Comparison of ENCODE assay signal across 9 cellular contexts in the genomic region with DNA sequence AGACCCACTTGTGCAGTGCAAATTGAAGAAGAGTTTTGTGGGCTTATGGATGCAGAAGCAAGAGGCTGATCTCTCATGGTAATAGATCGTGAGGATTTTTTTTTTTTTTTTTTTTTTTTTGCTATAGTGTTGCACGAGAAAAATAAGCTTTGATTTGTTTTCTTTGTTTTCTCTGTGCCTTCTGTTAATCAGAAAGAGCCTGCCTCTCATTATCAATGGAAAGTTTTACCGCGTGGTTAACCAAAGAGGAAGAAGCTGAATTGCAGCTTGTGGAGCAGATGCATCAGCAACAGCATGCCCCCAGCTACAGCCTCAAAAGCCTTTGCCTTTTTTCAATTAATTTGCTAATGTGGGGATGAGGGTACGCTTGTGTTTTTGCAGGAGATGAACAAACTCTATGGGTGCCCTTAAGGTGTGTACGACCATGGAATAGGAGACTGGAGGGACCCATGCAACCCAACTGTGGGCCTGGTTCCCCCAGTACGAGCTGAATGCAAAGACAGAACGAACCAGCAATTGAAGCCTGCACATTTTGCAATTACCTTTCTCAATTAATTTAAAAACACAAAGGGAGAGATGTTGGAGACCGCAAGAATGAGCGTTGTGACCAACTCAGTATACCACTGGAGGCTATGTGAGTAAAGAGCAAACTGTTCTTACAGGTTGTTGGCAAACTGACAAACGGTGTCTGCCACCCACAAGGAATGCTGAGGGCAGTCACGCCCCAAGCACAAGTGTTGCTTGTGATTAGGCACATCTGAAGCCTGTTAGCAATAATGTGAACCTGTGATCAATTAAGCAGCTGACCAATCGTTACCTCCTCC. TPM values are rescaled to one million over a fixed set of nuclear protein-coding genes. Genes with fewer than 3 reads are reported as not detected.
DNase-seq lines count a peak whose midpoint lies in the region; ATAC-seq, FAIRE-seq and TF ChIP-seq lines count a peak whose summit lies in the region.
"Had no signal": no experiment of that assay in that cellular context is flagged by ENCODE, and none has a peak within 500 bp of the region (broad histone marks: within the 10 kb centered on the region; RNA-seq: fewer than 3 reads in every experiment).

No MANE protein-coding gene starts in this region.

- TF ChIP-seq CTCF in GM23338 (conservative IDR thresholded peaks at IDR 0.05; ENCODE audit: low read depth in 2 of 2) (no peak), PC-3 (conservative IDR thresholded peaks at IDR 0.05; ENCODE audit: low read depth, low read length) (no peak), HepG2 (CRISPR knock-in tag; IDR thresholded peaks at IDR 0.05) (no peak), testis (IDR thresholded peaks at IDR 0.05) (no peak)

- H3K36me3 Mint-ChIP-seq in GM23338 (ENCODE audit: low read depth): 0 out of 3 replicates have a peak, but pooled peaks cover 3% of the 10 kb centered on the region

- DNase-seq in GM12891 (ENCODE audit: insufficient read length, low spot score) (no peak), GM23338 (ENCODE audit: low spot score) (no peak), PC-3 (peak; percentile 34), left colon (peak in 1 of 2 donors; percentile 28), HepG2 (ENCODE audit: low spot score) (no peak), ACHN (no peak), NCI-H187 (lab: John Stamatoyannopoulos, UW) (no peak), testis (no peak)
- DNase-seq: right cardiac atrium had no signal

- H4K20me1 ChIP-seq in GM23338 (replicated peaks; ENCODE audit: insufficient read depth): no peaks in the 10 kb centered on the region
- H4K20me1 ChIP-seq in PC-3 (ENCODE audit: low read length): no peaks in the 10 kb centered on the region
- no peaks in the 10 kb centered on the region for H4K20me1 ChIP-seq in HepG2 (ENCODE audit: insufficient read depth, low read length)

- H3K27me3 Mint-ChIP-seq in GM23338 (ENCODE audit: insufficient read depth, low read depth, poor library complexity): no peaks in the 10 kb centered on the region

- TF ChIP-seq EP300 in HepG2 (IDR thresholded peaks at IDR 0.05; ENCODE audit: low read depth in 2 of 2, low read length in 2 of 2) (no peak), HepG2 (CRISPR knock-in tag; IDR thresholded peaks at IDR 0.05; ENCODE audit: borderline replicate concordance) (no peak)

- CTCF ChIA-PET in PC-3 (lab: Charles Lee) (no interaction called here), HepG2 (lab: Yijun Ruan, JAX; ENCODE audit: low intra/inter-chr PET ratio, low total read pairs) (no interaction called here)

- H3K27ac ChIP-seq in GM23338 (ENCODE audit: low read depth) (no peak overlapping the region), PC-3 (ENCODE audit: low read length) (no peak overlapping the region), HepG2 (ENCODE audit: extremely low read length, insufficient read depth, low read length) (no peak overlapping the region), testis (no peak overlapping the region)

- H3K9ac ChIP-seq in PC-3 (ENCODE audit: low read length): no peak overlapping the region
- H3K9ac ChIP-seq in HepG2 (ENCODE audit: insufficient read depth, low read depth, low read length): no peak overlapping the region

- no peak overlapping the region for H3K4me3 ChIP-seq in GM23338
- no peak overlapping the region for H3K4me3 ChIP-seq in PC-3 (ENCODE audit: low read length)
- no peak overlapping the region for H3K4me3 ChIP-seq in HepG2 (replicated peaks in 1 of 3; ENCODE audit: insufficient read depth in 1 of 3, low read depth in 2 of 3, low read length in 3 of 3)
- H3K4me3 ChIP-seq in testis: no peak overlapping the region

- H3K4me1 Mint-ChIP-seq in GM23338: peaks cover 8% of the 10 kb centered on the region

- in situ Hi-C loops in HepG2 (cut with HindIII; ENCODE audit: extremely low pct_ligation_motif_present, low pct_unique_long_range_greater_than_20kb): no loop called here
- in situ Hi-C loops in ACHN (cut with HindIII; ENCODE audit: low pct_ligation_motif_present, low pct_unique_long_range_greater_than_20kb, low sequenced_read_pairs): no loop called here

- peak; percentile 33 for FAIRE-seq in GM12891 (lab: Jason Lieb, UNC)
- FAIRE-seq in HepG2 (lab: Jason Lieb, UNC): no peak

- POLR2A ChIA-PET in PC-3 (lab: Charles Lee; ENCODE audit: unreplicated experiment): no interaction called here
- POLR2A ChIA-PET in HepG2 (lab: Yijun Ruan, JAX): no interaction called here

- H3K9me2 ChIP-seq in GM23338 (ENCODE audit: insufficient read depth): peaks cover 5% of the 10 kb centered on the region
- no peaks in the 10 kb centered on the region for H3K9me2 ChIP-seq in PC-3 (replicated peaks; ENCODE audit: low read length)

- H3K4me1 ChIP-seq in GM23338 (ENCODE audit: insufficient read depth) (peaks cover 6% of the 10 kb centered on the region), PC-3 (ENCODE audit: insufficient read depth, low read length) (no peaks in the 10 kb centered on the region), HepG2 (ENCODE audit: insufficient read depth, low read length) (no peaks in the 10 kb centered on the region), testis (no peaks in the 10 kb centered on the region)

- no peak for TF ChIP-seq RAD21 in HepG2 (CRISPR knock-in tag; IDR thresholded peaks at IDR 0.05)

- H3K4me2 ChIP-seq in GM23338 (no peak overlapping the region), PC-3 (ENCODE audit: low read length) (no peak overlapping the region), HepG2 (ENCODE audit: low read depth, low read length) (no peak overlapping the region)

- H2AFZ ChIP-seq in GM23338: peak overlapping the region; percentile 84
- no peak overlapping the region for H2AFZ ChIP-seq in PC-3 (ENCODE audit: low read length)
- H2AFZ ChIP-seq in HepG2 (ENCODE audit: low read length): no peak overlapping the region

- H3K79me2 ChIP-seq in GM23338 (replicated peaks; ENCODE audit: insufficient read depth) (no peaks in the 10 kb centered on the region), PC-3 (ENCODE audit: low read length) (no peaks in the 10 kb centered on the region), HepG2 (ENCODE audit: insufficient read depth, low read length) (no peaks in the 10 kb centered on the region)

- H3K4me3 Mint-ChIP-seq in GM23338: no peak overlapping the region

- BruUV-seq in PC-3 (replicated peaks; lab: Mats Ljungman, UMichigan): no TSS peak
- no TSS peak for BruUV-seq in HepG2 (replicated peaks; lab: Mats Ljungman, UMichigan)

- no peaks in the 10 kb centered on the region for H3F3A ChIP-seq in GM23338 (replicated peaks; ENCODE audit: low read depth)
- H3F3A ChIP-seq in PC-3 (ENCODE audit: low read length, unreplicated experiment): no peaks in the 10 kb centered on the region

- H3K27ac Mint-ChIP-seq in GM23338: no peak overlapping the region; the same call in 1 of the 2 replicates

- H3K36me3 ChIP-seq in GM23338 (ENCODE audit: insufficient read depth): no peaks in the 10 kb centered on the region
- no peaks in the 10 kb centered on the region for H3K36me3 ChIP-seq in PC-3 (ENCODE audit: low read depth, low read length)
- no peaks in the 10 kb centered on the region for H3K36me3 ChIP-seq in HepG2 (replicated peaks in 1 of 2; ENCODE audit: control insufficient read depth in 1 of 2, insufficient read depth in 2 of 2, low read length in 2 of 2)
- H3K36me3 ChIP-seq in testis (ENCODE audit: low read depth, missing control alignments): no peaks in the 10 kb centered on the region

- intact Hi-C loops in PC-3 (cut with micrococcal nuclease): no loop called here
- intact Hi-C loops in left colon (cut with DNase I, micrococcal nuclease): no loop called here
- intact Hi-C loops in HepG2 (cut with micrococcal nuclease; ENCODE audit: unreplicated experiment): no loop called here
- intact Hi-C loops in testis (cut with DNase I; ENCODE audit: low total_unique reads): no loop called here

- H3K9me3 Mint-ChIP-seq in GM23338: peaks cover 3% of the 10 kb centered on the region; the same call in 1 of the 3 replicates

- 27% methylated on average over 13 of the region's 13 CpGs for WGBS in HepG2 (ENCODE audit: low lambda C conversion rate)
- WGBS in testis, 2 donors: 76 to 81% methylated on average over 12 to 13 of the region's 13 CpGs

- TF ChIP-seq POLR2A in GM12891 (IDR thresholded peaks at IDR 0.05; ENCODE audit: low read depth, low read length) (no peak), HepG2 (IDR thresholded peaks at IDR 0.05; ENCODE audit: insufficient read depth in 1 of 2, low read depth in 2 of 2, low read length in 2 of 2) (no peak), testis (IDR thresholded peaks at IDR 0.05) (no peak)

- H3K27me3 ChIP-seq in GM23338 (ENCODE audit: insufficient read depth) (no peaks in the 10 kb centered on the region), PC-3 (ENCODE audit: low read length) (no peaks in the 10 kb centered on the region), HepG2 (ENCODE audit: control insufficient read depth in 1 of 2, insufficient read depth in 2 of 2, low read length in 2 of 2) (no peaks in the 10 kb centered on the region; a peak in 1 of 5 replicates), testis (no peaks in the 10 kb centered on the region)

- H3K9me3 ChIP-seq in PC-3 (ENCODE audit: low read length) (no peaks in the 10 kb centered on the region), HepG2 (ENCODE audit: low read length) (no peaks in the 10 kb centered on the region), testis (no peaks in the 10 kb centered on the region)

- ATAC-seq in GM23338: no peak
- no peak for ATAC-seq in PC-3
- peak; percentile 77 for ATAC-seq in left colon
- ATAC-seq in HepG2: no peak
- ATAC-seq: right cardiac atrium had no signal

RNA-seq across cellular contexts. Expression of gene SPRY2, which starts 58.6 kb away (rescaled TPM):
- 0.85 TPM for polyA plus RNA-seq in GM12891 (2012; ENCODE audit: low read depth, missing spikeins)
- 39.1 and 47.3 TPM in 2 replicates for total RNA-seq in GM23338 (2014; rRNA removed; shearing (Covaris generic))
- polyA plus RNA-seq in GM23338 (2016; fragmentation: Nextera tagmentation; extraction: Ambion mirVana) (21.5 and 26.9 TPM in 2 replicates), HepG2 (2011; rRNA removed) (21.4 and 25.1 TPM in 2 replicates), testis (ENCODE audit: insufficient read depth, low read depth, low replicate concordance) (10.7 TPM)
- total RNA-seq in PC-3 (2014; rRNA removed) (16.5 and 19.0 TPM in 2 replicates), left colon (10 to 100 TPM; 52.4 to 66.8 TPM), HepG2 (2016; rRNA removed; fragmentation: Illumina TruSeq; extraction: Trizol) (7.4 and 9.8 TPM in 2 replicates), testis (10 to 100 TPM in 1 of 2 donors, 1 to 10 TPM in 1; 8.4 to 12.9 TPM)
- total RNA-seq in HepG2 (2016; cell fraction: cytosol; rRNA removed; fragmentation: Illumina TruSeq; extraction: Trizol; ENCODE audit: low read depth): 4.1 and 5.1 TPM in 2 replicates
- total RNA-seq in HepG2 (2016; cell fraction: insoluble cytoplasmic fraction; rRNA removed; fragmentation: Illumina TruSeq; extraction: Trizol): 7.1 and 7.9 TPM in 2 replicates
- total RNA-seq in HepG2 (2016; cell fraction: membrane; rRNA removed; fragmentation: Illumina TruSeq; extraction: Trizol): 12.8 and 12.9 TPM in 2 replicates
- 9.3 and 9.6 TPM in 2 replicates for total RNA-seq in HepG2 (2016; cell fraction: nucleus; rRNA removed; fragmentation: Illumina TruSeq; extraction: Trizol)
- polyA plus RNA-seq in HepG2 (2011; cell fraction: cytosol; rRNA removed): 23.5 and 27.7 TPM in 2 replicates
- 13.8 and 14.2 TPM in 2 replicates for polyA plus RNA-seq in HepG2 (2011; cell fraction: nucleus; rRNA removed)
- 8.4 and 9.8 TPM in 2 replicates for polyA plus RNA-seq in HepG2 (2012)
- 4.9 and 5.4 TPM in 2 replicates for polyA plus RNA-seq in HepG2 (2016; cell fraction: cytosol; fragmentation: Illumina TruSeq; extraction: Trizol; ENCODE audit: low read depth)
- 12.2 and 12.8 TPM in 2 replicates for polyA plus RNA-seq in HepG2 (2016; cell fraction: insoluble cytoplasmic fraction; fragmentation: Illumina TruSeq; extraction: Trizol; ENCODE audit: low read depth)
- 11.6 and 12.5 TPM in 2 replicates for polyA plus RNA-seq in HepG2 (2016; cell fraction: membrane; fragmentation: Illumina TruSeq; extraction: Trizol; ENCODE audit: low read depth)
- 16.3 and 17.0 TPM in 2 replicates for polyA plus RNA-seq in HepG2 (2016; cell fraction: nucleus; fragmentation: Illumina TruSeq; extraction: Trizol; ENCODE audit: insufficient read depth, low read depth)
- polyA minus RNA-seq in HepG2 (2011; rRNA and poly(A)+ RNA removed; ENCODE audit: low replicate concordance): 7.9 and 33.9 TPM in 2 replicates
- 11.2 and 12.0 TPM in 2 replicates for polyA minus RNA-seq in HepG2 (2011; cell fraction: cytosol; rRNA and poly(A)+ RNA removed)
- polyA minus RNA-seq in HepG2 (2011; cell fraction: nucleus; rRNA and poly(A)+ RNA removed): 12.7 and 13.4 TPM in 2 replicates
